Comparison of ENCODE assay signal across 26 cellular contexts in genomic region chr1:117143856-117144255, GRCh38.
"Had no signal": no experiment of that assay in that cellular context is flagged by ENCODE, and none has a peak within 500 bp of the region (broad histone marks: within the 10 kb centered on the region; RNA-seq: fewer than 3 reads in every experiment).

No MANE protein-coding gene starts in this region.

- H3K27me3 ChIP-seq: esophagus muscularis mucosa, hepatocyte, testis had no signal

- DNase-seq: activated CD4-positive, alpha-beta memory T cell treated with anti-CD3 and anti-CD28 coated beads, Interleukin-2, amount 10 ng/mL, durations not matched to agents 7 days and 5 days; activated CD4-positive, alpha-beta T cell treated with anti-CD3 and anti-CD28 coated beads, Interleukin-2, amount 10 ng/mL, durations not matched to agents 7 days and 5 days; activated CD4-positive, CD25-positive, alpha-beta regulatory T cell treated with anti-CD3 and anti-CD28 coated beads, Interleukin-2, amount 50 U/mL, for 72 hours; activated CD8-positive, alpha-beta memory T cell treated with anti-CD3 and anti-CD28 coated beads, Interleukin-2, amount 50 U/mL, for 48 hours; activated naive CD4-positive, alpha-beta T cell; activated T-cell treated with anti-CD3 and anti-CD28 coated beads, Interleukin-2, amount 50 U/mL, for 72 hours; dermis blood vessel endothelial cell; effector CD4-positive, alpha-beta T cell; glutamatergic neuron; islet precursor cell; mammary epithelial cell; naive B cell; nephron progenitor cell; nucleus accumbens; stimulated activated CD4-positive, alpha-beta T cell treated with anti-CD3 and anti-CD28 coated beads, Interleukin-12 subunit alpha, Interleukin-12 subunit beta, amount 100 ng/mL, for 4 hours; stimulated activated CD4-positive, alpha-beta T cell treated with anti-CD3 and anti-CD28 coated beads, Interleukin-4, amount 100 ng/mL, for 1 hour; stimulated activated naive CD8-positive, alpha-beta T cell treated with anti-CD3 and anti-CD28 coated beads, Interleukin-15, Interleukin-2, amounts not matched to agents 100 U/mL and 50 U/mL, for 24 hours; T-helper 2 cell; testis; trophoblast cell had no signal

- H2AFZ ChIP-seq: hepatocyte, parathyroid adenoma had no signal

- H3K9ac ChIP-seq: parathyroid adenoma had no signal

- H3K4me2 ChIP-seq: hepatocyte had no signal

- ATAC-seq: activated naive CD4-positive, alpha-beta T cell treated with anti-CD3 and anti-CD28 coated beads, Interleukin-2, amount 50 U/mL, for 72 hours; activated T-cell treated with anti-CD3 and anti-CD28 coated beads, Interleukin-2, amount 50 U/mL, for 72 hours; sciatic nerve; stimulated activated naive CD8-positive, alpha-beta T cell treated with anti-CD3 and anti-CD28 coated beads, Interleukin-15, Interleukin-2, amounts not matched to agents 100 U/mL and 50 U/mL, for 24 hours had no signal

- H3K4me3 ChIP-seq: esophagus muscularis mucosa, hepatocyte, skin epidermis, testis had no signal

- H3K36me3 ChIP-seq: esophagus muscularis mucosa had no signal

- H3K9me3 ChIP-seq: esophagus muscularis mucosa, testis had no signal

- H3K4me1 ChIP-seq: esophagus muscularis mucosa, testis had no signal

- H3K79me2 ChIP-seq: hepatocyte, parathyroid adenoma had no signal

- H3K27ac ChIP-seq: esophagus muscularis mucosa, hepatocyte, parathyroid adenoma, skin epidermis, testis had no signal
